In the genomic region with DNA sequence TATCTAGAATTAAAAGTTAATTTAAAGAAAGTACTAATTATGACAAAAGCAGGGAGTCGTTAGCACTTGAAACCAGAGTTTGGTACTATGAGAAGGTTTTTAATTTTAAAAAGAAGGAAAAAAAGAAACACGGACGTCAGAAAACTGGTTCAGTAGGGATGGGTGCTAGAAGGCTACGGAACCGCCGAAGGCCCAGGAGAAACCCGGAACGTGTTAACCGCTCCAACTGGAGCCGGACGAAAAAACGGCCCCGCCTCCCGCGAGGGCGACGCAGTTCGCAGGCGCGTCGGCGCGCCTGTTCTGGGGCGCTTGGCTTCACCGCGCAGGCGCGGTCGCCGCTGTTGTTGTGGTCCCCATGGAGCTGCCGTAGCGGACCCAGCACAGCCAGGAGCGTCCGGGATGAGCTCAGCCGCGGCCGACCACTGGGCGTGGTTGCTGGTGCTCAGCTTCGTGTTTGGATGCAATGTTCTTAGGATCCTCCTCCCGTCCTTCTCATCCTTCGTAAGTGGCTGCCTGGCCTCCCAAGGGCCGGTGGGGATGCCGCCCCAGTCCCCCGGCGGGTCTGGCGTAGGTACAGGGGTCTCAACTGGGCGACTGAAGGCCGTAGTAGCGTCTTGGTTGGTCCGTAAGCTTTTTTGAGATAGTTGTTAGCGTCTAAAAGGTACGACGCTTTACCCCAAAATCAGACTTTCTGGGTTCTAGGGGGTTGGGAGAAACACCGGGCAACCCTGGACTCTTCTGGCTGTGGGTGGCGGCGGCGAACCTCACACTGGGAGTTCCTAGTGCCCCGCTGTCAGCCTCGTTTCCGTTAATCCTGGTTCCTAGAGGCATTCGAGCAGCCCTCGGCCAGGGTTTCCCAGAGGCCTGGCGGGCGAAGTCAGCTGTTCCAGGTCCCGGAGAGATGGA, we compare ENCODE assay signal across 8 cellular contexts. TPM values are rescaled to one million over a fixed set of nuclear protein-coding genes. Genes with fewer than 3 reads are reported as not detected.
DNase-seq lines count a peak whose midpoint lies in the region; ATAC-seq and TF ChIP-seq lines count a peak whose summit lies in the region.

No MANE protein-coding gene starts in this region.

- H3K27me3 ChIP-seq in liver (ENCODE audit: control insufficient read depth in 4 of 4, insufficient read depth in 4 of 4, low read length in 3 of 4) = no peaks in the 10 kb centered on the region

- no peak for TF ChIP-seq CTCF in C4-2B (conservative IDR thresholded peaks at IDR 0.05)
- TF ChIP-seq CTCF in liver (IDR thresholded peaks at IDR 0.05; ENCODE audit: low read depth, low read length, missing input control) = no peak

- under 1% methylated on average over 65 of the region's 65 CpGs for WGBS in liver

- peak overlapping the region; percentile 64 for H3K27ac ChIP-seq in C4-2B
- H3K27ac ChIP-seq in liver (ENCODE audit: low read depth in 1 of 2, low read length in 2 of 2) = peak overlapping the region; percentile 89 to 94

- peak overlapping the region; percentile 67 to 91 for H3K9ac ChIP-seq in liver (ENCODE audit: low read depth in 1 of 2, low read length in 2 of 2)

- H3K36me3 ChIP-seq in liver (ENCODE audit: control insufficient read depth in 4 of 4, insufficient read depth in 3 of 4, low read depth in 1 of 4, low read length in 3 of 4) = no peaks in the 10 kb centered on the region

- peak; percentile 94 for ATAC-seq in GM19395 (IDR thresholded peaks at IDR 0.05; ENCODE audit: unreplicated experiment)
- peak; percentile 88 for ATAC-seq in HG03558 (IDR thresholded peaks at IDR 0.05; ENCODE audit: extremely low read depth, unreplicated experiment)

- H3K4me3 ChIP-seq in liver (ENCODE audit: low read depth in 1 of 3, low read length in 3 of 3) = peak overlapping the region; percentile 91 to 97 (median 95)

- TF ChIP-seq RAD21 in liver (IDR thresholded peaks at IDR 0.05) = peak in 1 of 2 donors; percentile 13

- H3K9me3 ChIP-seq in liver (ENCODE audit: control insufficient read depth in 4 of 4, low read length in 3 of 4) = no peaks in the 10 kb centered on the region

- H3K4me1 ChIP-seq in liver (ENCODE audit: control insufficient read depth in 4 of 4, insufficient read depth in 4 of 4, low read length in 3 of 4) = peaks cover 0 to 16% (median 8%) of the 10 kb centered on the region in 4 donors

- peak; percentile 93 for DNase-seq in NCI-H748 (lab: John Stamatoyannopoulos, UW; ENCODE audit: unreplicated experiment)
- peak; percentile 79 for DNase-seq in activated CD4-positive, alpha-beta T cell treated with anti-CD3 and anti-CD28 coated beads, Interleukin-2, amount 50 U/mL, for 4 hours
- peak; percentile 96 for DNase-seq in dermis blood vessel endothelial cell
- DNase-seq in stimulated activated CD4-positive, alpha-beta T cell treated with anti-CD3 and anti-CD28 coated beads, Interleukin-4, amount 100 ng/mL, for 1 hour = peak; percentile 89

TF ChIP-seq in liver, 16 proteins besides CTCF, POLR2A, EP300 and RAD21:
- TF ChIP-seq YY1 (IDR thresholded peaks at IDR 0.05) (peak; percentile 59), NR2F2 (IDR thresholded peaks at IDR 0.05) (no peak), JUND (IDR thresholded peaks at IDR 0.05) (peak in 1 of 2 donors; percentile 17), TAF1 (conservative IDR thresholded peaks at IDR 0.05) (no peak), SP1 (IDR thresholded peaks at IDR 0.05) (peak; percentile 52), RXRA (IDR thresholded peaks at IDR 0.05) (peak in 1 of 2 donors; percentile 26)
- TF ChIP-seq, protein P1, sequence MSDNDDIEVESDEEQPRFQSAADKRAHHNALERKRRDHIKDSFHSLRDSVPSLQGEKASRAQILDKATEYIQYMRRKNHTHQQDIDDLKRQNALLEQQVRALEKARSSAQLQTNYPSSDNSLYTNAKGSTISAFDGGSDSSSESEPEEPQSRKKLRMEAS (IDR thresholded peaks at IDR 0.05) = peak; percentile 28
- TF ChIP-seq, protein P2, sequence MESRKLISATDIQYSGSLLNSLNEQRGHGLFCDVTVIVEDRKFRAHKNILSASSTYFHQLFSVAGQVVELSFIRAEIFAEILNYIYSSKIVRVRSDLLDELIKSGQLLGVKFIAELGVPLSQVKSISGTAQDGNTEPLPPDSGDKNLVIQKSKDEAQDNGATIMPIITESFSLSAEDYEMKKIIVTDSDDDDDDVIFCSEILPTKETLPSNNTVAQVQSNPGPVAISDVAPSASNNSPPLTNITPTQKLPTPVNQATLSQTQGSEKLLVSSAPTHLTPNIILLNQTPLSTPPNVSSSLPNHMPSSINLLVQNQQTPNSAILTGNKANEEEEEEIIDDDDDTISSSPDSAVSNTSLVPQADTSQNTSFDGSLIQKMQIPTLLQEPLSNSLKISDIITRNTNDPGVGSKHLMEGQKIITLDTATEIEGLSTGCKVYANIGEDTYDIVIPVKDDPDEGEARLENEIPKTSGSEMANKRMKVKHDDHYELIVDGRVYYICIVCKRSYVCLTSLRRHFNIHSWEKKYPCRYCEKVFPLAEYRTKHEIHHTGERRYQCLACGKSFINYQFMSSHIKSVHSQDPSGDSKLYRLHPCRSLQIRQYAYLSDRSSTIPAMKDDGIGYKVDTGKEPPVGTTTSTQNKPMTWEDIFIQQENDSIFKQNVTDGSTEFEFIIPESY (IDR thresholded peaks at IDR 0.05) = peak; percentile 87

RNA-seq across cellular contexts. Expression of a gene that starts 31.4 kb away (rescaled TPM):
- total RNA-seq in dermis blood vessel endothelial cell (223 and 284 TPM in 2 replicates), liver (10 to 100 TPM; 34.6 to 92.3 TPM)
- 10 to 100 TPM; 41.2 to 68.8 TPM for polyA plus RNA-seq in liver

Comparison
In these comparisons a context has a peak if more than half of its experiments do, and no peak if none do; other contexts are left out.
1. Peak in every context shown above with its lines: DNase-seq, ATAC-seq, H3K4me3 ChIP-seq and H3K27ac ChIP-seq.